In the genomic region with DNA sequence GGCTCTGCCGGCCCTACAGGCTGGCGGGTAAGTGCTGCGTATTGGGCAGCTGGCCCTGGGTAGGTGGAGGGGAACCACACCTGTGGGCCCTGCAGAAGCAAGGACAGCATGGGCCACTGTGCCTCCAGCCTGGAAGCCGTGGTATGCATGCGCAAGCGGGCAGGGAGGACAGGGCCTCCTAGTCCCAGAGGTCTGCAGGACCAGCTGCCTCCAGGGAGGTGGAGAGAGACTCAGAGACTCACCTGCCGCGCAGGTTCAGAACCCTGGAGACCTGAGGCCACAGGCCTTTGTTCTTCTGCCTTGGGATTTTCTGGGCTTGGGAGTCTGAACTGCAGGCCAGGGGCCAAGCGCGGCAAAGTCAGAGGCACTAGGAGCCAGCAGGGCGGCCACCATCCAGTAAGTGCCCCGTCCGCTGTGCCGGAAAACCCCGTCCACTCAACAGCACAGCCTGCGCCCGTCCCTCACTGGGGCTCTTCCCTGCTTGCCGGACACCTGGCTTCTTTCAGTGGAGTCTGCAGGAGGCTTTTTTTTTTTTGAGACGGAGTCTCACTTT, we compare ENCODE assay signal across 2 cellular contexts.
TF ChIP-seq lines count a peak whose summit lies in the region.

No MANE protein-coding gene starts in this region.

TF ChIP-seq in HEK293, 187 proteins besides CTCF, POLR2A, EP300 and RAD21:
- TF ChIP-seq ZNF48 (tag by site-specific recombination; IDR thresholded peaks at IDR 0.05) (no peak), EGR2 (tag by site-specific recombination; IDR thresholded peaks at IDR 0.05; ENCODE audit: low read depth) (no peak), ZNF501 (tag by site-specific recombination; IDR thresholded peaks at IDR 0.05) (no peak), ZNF341 (tag by site-specific recombination; IDR thresholded peaks at IDR 0.05; ENCODE audit: low read depth) (0 out of 2 replicates have a peak, but pooled peaks have one; percentile 29), RBAK (tag by site-specific recombination; IDR thresholded peaks at IDR 0.05) (no peak), BCL11A (tag by site-specific recombination; IDR thresholded peaks at IDR 0.05; ENCODE audit: low read depth) (no peak), ZNF19 (tag by site-specific recombination; IDR thresholded peaks at IDR 0.05; ENCODE audit: low read depth) (no peak)
- TF ChIP-seq, protein P1, sequence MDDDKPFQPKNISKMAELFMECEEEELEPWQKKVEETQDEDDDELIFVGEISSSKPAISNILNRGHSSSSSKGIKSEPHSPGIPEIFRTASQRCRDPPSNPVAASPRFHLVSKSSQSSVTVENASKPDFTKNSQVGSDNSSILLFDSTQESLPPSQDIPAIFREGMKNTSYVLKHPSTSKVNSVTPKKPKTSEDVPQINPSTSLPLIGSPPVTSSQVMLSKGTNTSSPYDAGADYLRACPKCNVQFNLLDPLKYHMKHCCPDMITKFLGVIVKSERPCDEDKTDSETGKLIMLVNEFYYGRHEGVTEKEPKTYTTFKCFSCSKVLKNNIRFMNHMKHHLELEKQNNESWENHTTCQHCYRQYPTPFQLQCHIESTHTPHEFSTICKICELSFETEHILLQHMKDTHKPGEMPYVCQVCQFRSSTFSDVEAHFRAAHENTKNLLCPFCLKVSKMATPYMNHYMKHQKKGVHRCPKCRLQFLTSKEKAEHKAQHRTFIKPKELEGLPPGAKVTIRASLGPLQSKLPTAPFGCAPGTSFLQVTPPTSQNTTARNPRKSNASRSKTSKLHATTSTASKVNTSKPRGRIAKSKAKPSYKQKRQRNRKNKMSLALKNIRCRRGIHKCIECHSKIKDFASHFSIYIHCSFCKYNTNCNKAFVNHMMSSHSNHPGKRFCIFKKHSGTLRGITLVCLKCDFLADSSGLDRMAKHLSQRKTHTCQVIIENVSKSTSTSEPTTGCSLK (tag by site-specific recombination; IDR thresholded peaks at IDR 0.05): no peak

TF ChIP-seq in K562, 482 proteins besides CTCF, POLR2A, EP300 and RAD21:
- TF ChIP-seq ZNF354B (CRISPR knock-in tag; IDR thresholded peaks at IDR 0.05) (no peak), PML (IDR thresholded peaks at IDR 0.05; ENCODE audit: low read length) (no peak), SMAD1 (IDR thresholded peaks at IDR 0.05; ENCODE audit: low read depth, low read length, partially characterized antibody) (no peak), RFX1 (IDR thresholded peaks at IDR 0.05) (no peak)
- TF ChIP-seq, protein P2, sequence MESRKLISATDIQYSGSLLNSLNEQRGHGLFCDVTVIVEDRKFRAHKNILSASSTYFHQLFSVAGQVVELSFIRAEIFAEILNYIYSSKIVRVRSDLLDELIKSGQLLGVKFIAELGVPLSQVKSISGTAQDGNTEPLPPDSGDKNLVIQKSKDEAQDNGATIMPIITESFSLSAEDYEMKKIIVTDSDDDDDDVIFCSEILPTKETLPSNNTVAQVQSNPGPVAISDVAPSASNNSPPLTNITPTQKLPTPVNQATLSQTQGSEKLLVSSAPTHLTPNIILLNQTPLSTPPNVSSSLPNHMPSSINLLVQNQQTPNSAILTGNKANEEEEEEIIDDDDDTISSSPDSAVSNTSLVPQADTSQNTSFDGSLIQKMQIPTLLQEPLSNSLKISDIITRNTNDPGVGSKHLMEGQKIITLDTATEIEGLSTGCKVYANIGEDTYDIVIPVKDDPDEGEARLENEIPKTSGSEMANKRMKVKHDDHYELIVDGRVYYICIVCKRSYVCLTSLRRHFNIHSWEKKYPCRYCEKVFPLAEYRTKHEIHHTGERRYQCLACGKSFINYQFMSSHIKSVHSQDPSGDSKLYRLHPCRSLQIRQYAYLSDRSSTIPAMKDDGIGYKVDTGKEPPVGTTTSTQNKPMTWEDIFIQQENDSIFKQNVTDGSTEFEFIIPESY (CRISPR knock-in tag; IDR thresholded peaks at IDR 0.05): peak; percentile 47; the same call in 1 of the 2 replicates
